In the genomic region with DNA sequence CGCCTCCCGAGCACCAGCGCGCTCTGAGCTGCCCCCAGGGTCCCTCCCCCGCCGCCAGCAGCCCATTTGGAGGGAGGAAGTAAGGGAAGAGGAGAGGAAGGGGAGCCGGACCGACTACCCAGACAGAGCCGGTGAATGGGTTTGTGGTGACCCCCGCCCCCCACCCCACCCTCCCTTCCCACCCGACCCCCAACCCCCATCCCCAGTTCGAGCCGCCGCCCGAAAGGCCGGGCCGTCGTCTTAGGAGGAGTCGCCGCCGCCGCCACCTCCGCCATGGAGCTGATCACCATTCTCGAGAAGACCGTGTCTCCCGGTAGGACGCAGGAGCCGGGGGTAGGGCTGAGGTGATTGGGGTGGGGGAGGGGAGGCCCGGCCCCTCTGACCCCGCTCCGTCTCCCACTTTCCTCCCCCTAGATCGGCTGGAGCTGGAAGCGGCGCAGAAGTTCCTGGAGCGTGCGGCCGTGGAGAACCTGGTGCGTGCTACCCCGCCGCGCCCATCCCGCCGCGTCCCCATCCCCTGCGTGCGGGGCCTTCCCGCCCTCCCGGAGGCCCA, we compare ENCODE assay signal across 1 cellular context.
TF ChIP-seq lines count a peak whose summit lies in the region.

No MANE protein-coding gene starts in this region.

TF ChIP-seq in SK-N-SH, 30 proteins besides CTCF, POLR2A, EP300 and RAD21:
- TF ChIP-seq, protein P1, sequence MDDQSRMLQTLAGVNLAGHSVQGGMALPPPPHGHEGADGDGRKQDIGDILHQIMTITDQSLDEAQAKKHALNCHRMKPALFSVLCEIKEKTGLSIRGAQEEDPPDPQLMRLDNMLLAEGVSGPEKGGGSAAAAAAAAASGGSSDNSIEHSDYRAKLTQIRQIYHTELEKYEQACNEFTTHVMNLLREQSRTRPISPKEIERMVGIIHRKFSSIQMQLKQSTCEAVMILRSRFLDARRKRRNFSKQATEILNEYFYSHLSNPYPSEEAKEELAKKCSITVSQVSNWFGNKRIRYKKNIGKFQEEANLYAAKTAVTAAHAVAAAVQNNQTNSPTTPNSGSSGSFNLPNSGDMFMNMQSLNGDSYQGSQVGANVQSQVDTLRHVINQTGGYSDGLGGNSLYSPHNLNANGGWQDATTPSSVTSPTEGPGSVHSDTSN (IDR thresholded peaks at IDR 0.05), result no peak
- TF ChIP-seq MEF2A (IDR thresholded peaks at IDR 0.05; ENCODE audit: borderline replicate concordance, low read depth) (no peak), TCF12 (IDR thresholded peaks at IDR 0.05) (no peak), CHD2 (IDR thresholded peaks at IDR 0.05; ENCODE audit: low read length, partially characterized antibody) (no peak), FOXJ3 (CRISPR knock-in tag; IDR thresholded peaks at IDR 0.05) (no peak), FOSL2 (IDR thresholded peaks at IDR 0.05; ENCODE audit: borderline replicate concordance, low read depth) (no peak), RXRA (IDR thresholded peaks at IDR 0.05; ENCODE audit: borderline replicate concordance, low read depth) (no peak), EZH2phosphoT487 (IDR thresholded peaks at IDR 0.05; ENCODE audit: borderline replicate concordance, low read depth) (no peak), SIN3A (IDR thresholded peaks at IDR 0.05; ENCODE audit: borderline replicate concordance, low read depth, low read length) (no peak; the same call in 1 of the 2 replicates), JUND (IDR thresholded peaks at IDR 0.05) (no peak), FOXM1 (IDR thresholded peaks at IDR 0.05; ENCODE audit: low read depth) (no peak), MXI1 (IDR thresholded peaks at IDR 0.05; ENCODE audit: low read depth, low read length) (no peak)
- TF ChIP-seq, protein P2, sequence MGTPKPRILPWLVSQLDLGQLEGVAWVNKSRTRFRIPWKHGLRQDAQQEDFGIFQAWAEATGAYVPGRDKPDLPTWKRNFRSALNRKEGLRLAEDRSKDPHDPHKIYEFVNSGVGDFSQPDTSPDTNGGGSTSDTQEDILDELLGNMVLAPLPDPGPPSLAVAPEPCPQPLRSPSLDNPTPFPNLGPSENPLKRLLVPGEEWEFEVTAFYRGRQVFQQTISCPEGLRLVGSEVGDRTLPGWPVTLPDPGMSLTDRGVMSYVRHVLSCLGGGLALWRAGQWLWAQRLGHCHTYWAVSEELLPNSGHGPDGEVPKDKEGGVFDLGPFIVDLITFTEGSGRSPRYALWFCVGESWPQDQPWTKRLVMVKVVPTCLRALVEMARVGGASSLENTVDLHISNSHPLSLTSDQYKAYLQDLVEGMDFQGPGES (IDR thresholded peaks at IDR 0.05; ENCODE audit: low read depth, low read length), result no peak
- TF ChIP-seq, protein P3, sequence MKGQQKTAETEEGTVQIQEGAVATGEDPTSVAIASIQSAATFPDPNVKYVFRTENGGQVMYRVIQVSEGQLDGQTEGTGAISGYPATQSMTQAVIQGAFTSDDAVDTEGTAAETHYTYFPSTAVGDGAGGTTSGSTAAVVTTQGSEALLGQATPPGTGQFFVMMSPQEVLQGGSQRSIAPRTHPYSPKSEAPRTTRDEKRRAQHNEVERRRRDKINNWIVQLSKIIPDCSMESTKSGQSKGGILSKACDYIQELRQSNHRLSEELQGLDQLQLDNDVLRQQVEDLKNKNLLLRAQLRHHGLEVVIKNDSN (IDR thresholded peaks at IDR 0.05; ENCODE audit: borderline replicate concordance, low read depth), result no peak
- TF ChIP-seq, protein P4, sequence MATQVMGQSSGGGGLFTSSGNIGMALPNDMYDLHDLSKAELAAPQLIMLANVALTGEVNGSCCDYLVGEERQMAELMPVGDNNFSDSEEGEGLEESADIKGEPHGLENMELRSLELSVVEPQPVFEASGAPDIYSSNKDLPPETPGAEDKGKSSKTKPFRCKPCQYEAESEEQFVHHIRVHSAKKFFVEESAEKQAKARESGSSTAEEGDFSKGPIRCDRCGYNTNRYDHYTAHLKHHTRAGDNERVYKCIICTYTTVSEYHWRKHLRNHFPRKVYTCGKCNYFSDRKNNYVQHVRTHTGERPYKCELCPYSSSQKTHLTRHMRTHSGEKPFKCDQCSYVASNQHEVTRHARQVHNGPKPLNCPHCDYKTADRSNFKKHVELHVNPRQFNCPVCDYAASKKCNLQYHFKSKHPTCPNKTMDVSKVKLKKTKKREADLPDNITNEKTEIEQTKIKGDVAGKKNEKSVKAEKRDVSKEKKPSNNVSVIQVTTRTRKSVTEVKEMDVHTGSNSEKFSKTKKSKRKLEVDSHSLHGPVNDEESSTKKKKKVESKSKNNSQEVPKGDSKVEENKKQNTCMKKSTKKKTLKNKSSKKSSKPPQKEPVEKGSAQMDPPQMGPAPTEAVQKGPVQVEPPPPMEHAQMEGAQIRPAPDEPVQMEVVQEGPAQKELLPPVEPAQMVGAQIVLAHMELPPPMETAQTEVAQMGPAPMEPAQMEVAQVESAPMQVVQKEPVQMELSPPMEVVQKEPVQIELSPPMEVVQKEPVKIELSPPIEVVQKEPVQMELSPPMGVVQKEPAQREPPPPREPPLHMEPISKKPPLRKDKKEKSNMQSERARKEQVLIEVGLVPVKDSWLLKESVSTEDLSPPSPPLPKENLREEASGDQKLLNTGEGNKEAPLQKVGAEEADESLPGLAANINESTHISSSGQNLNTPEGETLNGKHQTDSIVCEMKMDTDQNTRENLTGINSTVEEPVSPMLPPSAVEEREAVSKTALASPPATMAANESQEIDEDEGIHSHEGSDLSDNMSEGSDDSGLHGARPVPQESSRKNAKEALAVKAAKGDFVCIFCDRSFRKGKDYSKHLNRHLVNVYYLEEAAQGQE (IDR thresholded peaks at IDR 0.05; ENCODE audit: low read depth, low read length), result no peak
TF ChIP-seq in SK-N-SH: peak in this region for 0.
